Comparison of ENCODE assay signal across 25 cellular contexts in the genomic region with DNA sequence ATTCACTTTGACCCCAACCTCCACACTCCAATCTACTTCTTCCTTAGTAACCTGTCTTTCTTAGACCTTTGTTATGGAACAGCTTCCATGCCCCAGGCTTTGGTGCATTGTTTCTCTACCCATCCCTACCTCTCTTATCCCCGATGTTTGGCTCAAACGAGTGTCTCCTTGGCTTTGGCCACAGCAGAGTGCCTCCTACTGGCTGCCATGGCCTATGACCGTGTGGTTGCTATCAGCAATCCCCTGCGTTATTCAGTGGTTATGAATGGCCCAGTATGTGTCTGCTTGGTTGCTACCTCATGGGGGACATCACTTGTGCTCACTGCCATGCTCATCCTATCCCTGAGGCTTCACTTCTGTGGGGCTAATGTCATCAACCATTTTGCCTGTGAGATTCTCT. TPM values are rescaled to one million over a fixed set of nuclear protein-coding genes. Genes with fewer than 3 reads are reported as not detected.
"Had no signal": no experiment of that assay in that cellular context is flagged by ENCODE, and none has a peak within 500 bp of the region (broad histone marks: within the 10 kb centered on the region; RNA-seq: fewer than 3 reads in every experiment).

No MANE protein-coding gene starts in this region.

- H3K27me3 Mint-ChIP-seq: activated CD8-positive, alpha-beta T cell treated with anti-CD3 and anti-CD28 coated beads for 36 hours; activated naive CD4-positive, alpha-beta T cell treated with anti-CD3 and anti-CD28 coated beads, Interleukin-2, amount 10 ng/mL, durations not matched to agents 7 days and 5 days had no signal

- H3K4me1 Mint-ChIP-seq: activated naive CD4-positive, alpha-beta T cell treated with anti-CD3 and anti-CD28 coated beads, Interleukin-2, amount 10 ng/mL, durations not matched to agents 7 days and 5 days; activated naive CD8-positive, alpha-beta T cell treated with anti-CD3 and anti-CD28 coated beads for 36 hours; T-cell had no signal

- H3K4me3 Mint-ChIP-seq: activated CD8-positive, alpha-beta T cell treated with anti-CD3 and anti-CD28 coated beads for 36 hours; activated naive CD4-positive, alpha-beta T cell treated with anti-CD3 and anti-CD28 coated beads, Interleukin-2, amount 10 ng/mL, durations not matched to agents 7 days and 5 days; activated naive CD8-positive, alpha-beta T cell treated with anti-CD3 and anti-CD28 coated beads for 36 hours; activated T-cell treated with anti-CD3 and anti-CD28 coated beads, Interleukin-2, amount 50 U/mL, for 72 hours; T-cell had no signal

- H3K27me3 ChIP-seq: SJSA1 had no signal

- ATAC-seq: activated CD8-positive, alpha-beta T cell treated with anti-CD3 and anti-CD28 coated beads for 36 hours; activated T-cell treated with anti-CD3 and anti-CD28 coated beads, Interleukin-2, amount 50 U/mL, for 72 hours; PC-3; T-cell had no signal

- H3K27ac ChIP-seq: SJSA1 had no signal

- H3K9me3 ChIP-seq: SJSA1 had no signal

- H3K27ac Mint-ChIP-seq: activated CD8-positive, alpha-beta T cell treated with anti-CD3 and anti-CD28 coated beads for 36 hours; activated naive CD4-positive, alpha-beta T cell treated with anti-CD3 and anti-CD28 coated beads, Interleukin-2, amount 10 ng/mL, durations not matched to agents 7 days and 5 days; activated naive CD8-positive, alpha-beta T cell treated with anti-CD3 and anti-CD28 coated beads for 36 hours; activated T-cell treated with anti-CD3 and anti-CD28 coated beads, Interleukin-2, amount 50 U/mL, for 72 hours; activated T-helper 2 cell treated with anti-CD3 and anti-CD28 coated beads, Interferon-gamma antibody, Interleukin-2, Interleukin-4, amounts not matched to agents 10 μg/mL and 5 μg/mL and 100 μg/mL, durations not matched to agents 14 hours and 24 hours and 36 hours; T-cell had no signal

- H3K9me3 Mint-ChIP-seq: activated naive CD4-positive, alpha-beta T cell treated with anti-CD3 and anti-CD28 coated beads, Interleukin-2, amount 10 ng/mL, durations not matched to agents 7 days and 5 days; activated naive CD8-positive, alpha-beta T cell treated with anti-CD3 and anti-CD28 coated beads for 36 hours; activated T-cell treated with anti-CD3 and anti-CD28 coated beads, Interleukin-2, amount 50 U/mL, for 72 hours; activated T-helper 2 cell treated with anti-CD3 and anti-CD28 coated beads, Interferon-gamma antibody, Interleukin-2, Interleukin-4, amounts not matched to agents 10 μg/mL and 5 μg/mL and 100 μg/mL, durations not matched to agents 14 hours and 24 hours and 36 hours; T-cell had no signal

- H3K4me1 ChIP-seq: SJSA1 had no signal

- DNase-seq: activated CD4-positive, alpha-beta T cell treated with anti-CD3 and anti-CD28 coated beads for 4 hours; activated CD8-positive, alpha-beta memory T cell treated with anti-CD3 and anti-CD28 coated beads, Interleukin-2, amount 50 U/mL, for 4 hours; activated CD8-positive, alpha-beta T cell treated with anti-CD3 and anti-CD28 coated beads for 36 hours; activated gamma-delta T cell treated with Interleukin-2 at 50 U/mL for 16 hours; activated naive CD4-positive, alpha-beta T cell treated with anti-CD3 and anti-CD28 coated beads, Interleukin-2, amount 10 ng/mL, durations not matched to agents 7 days and 5 days; activated naive CD8-positive, alpha-beta T cell treated with anti-CD3 and anti-CD28 coated beads for 36 hours; activated T-cell treated with anti-CD3 and anti-CD28 coated beads, Interleukin-2, amount 50 U/mL, for 72 hours; cerebellar nuclear complex; Kasumi-1; NCI-H1105 treated with DMSO at 0.1 percent for 48 hours; NCI-H1436 treated with DMSO at 0.1 percent for 48 hours; NCI-H187; NCI-H2081 treated with DMSO at 0.1 percent for 48 hours; NCI-H2171 treated with DMSO at 0.1 percent for 48 hours; NCI-H345; NCI-H510A; PC-3; SHP77; T-cell; T-helper 2 cell; T1000 had no signal

- H3K4me3 ChIP-seq: SJSA1 had no signal

- H3K36me3 ChIP-seq: SJSA1 had no signal

- H3K36me3 Mint-ChIP-seq: activated naive CD4-positive, alpha-beta T cell treated with anti-CD3 and anti-CD28 coated beads, Interleukin-2, amount 10 ng/mL, durations not matched to agents 7 days and 5 days; activated naive CD8-positive, alpha-beta T cell treated with anti-CD3 and anti-CD28 coated beads for 36 hours; T-cell had no signal

RNA-seq across cellular contexts. Expression of gene OR13H1, which starts 0.3 kb away (rescaled TPM):
- total RNA-seq: activated CD8-positive, alpha-beta T cell treated with anti-CD3 and anti-CD28 coated beads for 36 hours; activated naive CD8-positive, alpha-beta T cell treated with anti-CD3 and anti-CD28 coated beads for 36 hours; activated T-cell treated with anti-CD3 and anti-CD28 coated beads, Interleukin-2, amount 50 U/mL, for 72 hours; activated T-helper 2 cell treated with anti-CD3 and anti-CD28 coated beads, Interferon-gamma antibody, Interleukin-2, Interleukin-4, amounts not matched to agents 10 μg/mL and 5 μg/mL and 100 μg/mL, durations not matched to agents 14 hours and 24 hours and 36 hours; cardiac septum; PC-3; SJSA1; T-cell had no signal
- polyA plus RNA-seq: adipose tissue had no signal
